ENCODE assay signal across 1 cellular context in the genomic region with DNA sequence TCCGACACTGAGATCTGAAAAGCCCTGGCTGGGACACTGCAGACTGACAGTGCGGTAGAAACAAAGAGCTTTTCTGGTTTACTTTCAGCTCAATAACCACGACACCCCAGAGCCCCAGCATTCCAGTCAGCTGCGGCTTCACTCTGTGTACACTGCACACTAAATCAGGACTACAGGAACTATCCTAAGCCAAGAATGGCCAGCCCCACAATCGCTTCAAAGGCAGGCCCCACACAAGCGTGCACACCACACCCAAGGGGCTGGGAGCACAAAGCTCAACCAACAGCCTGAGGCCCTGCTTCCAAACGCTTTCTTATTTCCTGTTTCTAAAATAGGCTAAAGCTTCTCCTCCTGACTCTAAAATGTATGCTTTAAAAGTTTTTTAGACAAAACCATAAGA.
TF ChIP-seq lines count a peak whose summit lies in the region.

No MANE protein-coding gene starts in this region.

TF ChIP-seq in HepG2, 621 proteins besides CTCF, POLR2A, EP300 and RAD21 (continued from another document and continues in another):
- TF ChIP-seq, protein P1, sequence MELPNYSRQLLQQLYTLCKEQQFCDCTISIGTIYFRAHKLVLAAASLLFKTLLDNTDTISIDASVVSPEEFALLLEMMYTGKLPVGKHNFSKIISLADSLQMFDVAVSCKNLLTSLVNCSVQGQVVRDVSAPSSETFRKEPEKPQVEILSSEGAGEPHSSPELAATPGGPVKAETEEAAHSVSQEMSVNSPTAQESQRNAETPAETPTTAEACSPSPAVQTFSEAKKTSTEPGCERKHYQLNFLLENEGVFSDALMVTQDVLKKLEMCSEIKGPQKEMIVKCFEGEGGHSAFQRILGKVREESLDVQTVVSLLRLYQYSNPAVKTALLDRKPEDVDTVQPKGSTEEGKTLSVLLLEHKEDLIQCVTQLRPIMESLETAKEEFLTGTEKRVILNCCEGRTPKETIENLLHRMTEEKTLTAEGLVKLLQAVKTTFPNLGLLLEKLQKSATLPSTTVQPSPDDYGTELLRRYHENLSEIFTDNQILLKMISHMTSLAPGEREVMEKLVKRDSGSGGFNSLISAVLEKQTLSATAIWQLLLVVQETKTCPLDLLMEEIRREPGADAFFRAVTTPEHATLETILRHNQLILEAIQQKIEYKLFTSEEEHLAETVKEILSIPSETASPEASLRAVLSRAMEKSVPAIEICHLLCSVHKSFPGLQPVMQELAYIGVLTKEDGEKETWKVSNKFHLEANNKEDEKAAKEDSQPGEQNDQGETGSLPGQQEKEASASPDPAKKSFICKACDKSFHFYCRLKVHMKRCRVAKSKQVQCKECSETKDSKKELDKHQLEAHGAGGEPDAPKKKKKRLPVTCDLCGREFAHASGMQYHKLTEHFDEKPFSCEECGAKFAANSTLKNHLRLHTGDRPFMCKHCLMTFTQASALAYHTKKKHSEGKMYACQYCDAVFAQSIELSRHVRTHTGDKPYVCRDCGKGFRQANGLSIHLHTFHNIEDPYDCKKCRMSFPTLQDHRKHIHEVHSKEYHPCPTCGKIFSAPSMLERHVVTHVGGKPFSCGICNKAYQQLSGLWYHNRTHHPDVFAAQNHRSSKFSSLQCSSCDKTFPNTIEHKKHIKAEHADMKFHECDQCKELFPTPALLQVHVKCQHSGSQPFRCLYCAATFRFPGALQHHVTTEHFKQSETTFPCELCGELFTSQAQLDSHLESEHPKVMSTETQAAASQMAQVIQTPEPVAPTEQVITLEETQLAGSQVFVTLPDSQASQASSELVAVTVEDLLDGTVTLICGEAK (IDR thresholded peaks at IDR 0.05) = no peak
- TF ChIP-seq, protein P1 (CRISPR knock-in tag; IDR thresholded peaks at IDR 0.05) = no peak
- TF ChIP-seq MIER3 (CRISPR knock-in tag; IDR thresholded peaks at IDR 0.05; ENCODE audit: borderline replicate concordance) = no peak
- TF ChIP-seq NFE2 (CRISPR knock-in tag; IDR thresholded peaks at IDR 0.05) = no peak
- TF ChIP-seq POLR2AphosphoS2 (IDR thresholded peaks at IDR 0.05; ENCODE audit: low read depth, low read length) = no peak
- no peak for TF ChIP-seq REL (CRISPR knock-in tag; conservative IDR thresholded peaks at IDR 0.05)
- no peak for TF ChIP-seq KDM2A (CRISPR knock-in tag; IDR thresholded peaks at IDR 0.05; ENCODE audit: borderline replicate concordance, low read depth)
- peak; percentile 50; the same call in 1 of the 2 replicates for TF ChIP-seq FOXJ3 (CRISPR knock-in tag; IDR thresholded peaks at IDR 0.05; ENCODE audit: borderline replicate concordance)
- TF ChIP-seq PAWR (CRISPR knock-in tag; IDR thresholded peaks at IDR 0.05; ENCODE audit: borderline replicate concordance) = no peak
- TF ChIP-seq ZNF430 (CRISPR knock-in tag; IDR thresholded peaks at IDR 0.05) = no peak
- no peak for TF ChIP-seq POLR2AphosphoS5 (IDR thresholded peaks at IDR 0.05; ENCODE audit: low read depth, low read length)
- TF ChIP-seq, protein P2, sequence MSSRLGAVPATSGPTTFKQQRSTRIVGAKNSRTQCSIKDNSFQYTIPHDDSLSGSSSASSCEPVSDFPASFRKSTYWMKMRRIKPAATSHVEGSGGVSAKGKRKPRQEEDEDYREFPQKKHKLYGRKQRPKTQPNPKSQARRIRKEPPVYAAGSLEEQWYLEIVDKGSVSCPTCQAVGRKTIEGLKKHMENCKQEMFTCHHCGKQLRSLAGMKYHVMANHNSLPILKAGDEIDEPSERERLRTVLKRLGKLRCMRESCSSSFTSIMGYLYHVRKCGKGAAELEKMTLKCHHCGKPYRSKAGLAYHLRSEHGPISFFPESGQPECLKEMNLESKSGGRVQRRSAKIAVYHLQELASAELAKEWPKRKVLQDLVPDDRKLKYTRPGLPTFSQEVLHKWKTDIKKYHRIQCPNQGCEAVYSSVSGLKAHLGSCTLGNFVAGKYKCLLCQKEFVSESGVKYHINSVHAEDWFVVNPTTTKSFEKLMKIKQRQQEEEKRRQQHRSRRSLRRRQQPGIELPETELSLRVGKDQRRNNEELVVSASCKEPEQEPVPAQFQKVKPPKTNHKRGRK (CRISPR knock-in tag; IDR thresholded peaks at IDR 0.05) = no peak
- TF ChIP-seq TBP (CRISPR knock-in tag; IDR thresholded peaks at IDR 0.05) = no peak
- TF ChIP-seq SYNCRIP (IDR thresholded peaks at IDR 0.05; ENCODE audit: insufficient read depth, low read depth, low read length) = no peak
- no peak for TF ChIP-seq SMYD3 (CRISPR knock-in tag; IDR thresholded peaks at IDR 0.05)
- TF ChIP-seq SRSF9 (IDR thresholded peaks at IDR 0.05; ENCODE audit: borderline replicate concordance, insufficient read depth, low read depth, low read length, poor library complexity, severe bottlenecking) = no peak
- TF ChIP-seq ZNF33B (CRISPR knock-in tag; IDR thresholded peaks at IDR 0.05) = no peak
- TF ChIP-seq, protein P3, sequence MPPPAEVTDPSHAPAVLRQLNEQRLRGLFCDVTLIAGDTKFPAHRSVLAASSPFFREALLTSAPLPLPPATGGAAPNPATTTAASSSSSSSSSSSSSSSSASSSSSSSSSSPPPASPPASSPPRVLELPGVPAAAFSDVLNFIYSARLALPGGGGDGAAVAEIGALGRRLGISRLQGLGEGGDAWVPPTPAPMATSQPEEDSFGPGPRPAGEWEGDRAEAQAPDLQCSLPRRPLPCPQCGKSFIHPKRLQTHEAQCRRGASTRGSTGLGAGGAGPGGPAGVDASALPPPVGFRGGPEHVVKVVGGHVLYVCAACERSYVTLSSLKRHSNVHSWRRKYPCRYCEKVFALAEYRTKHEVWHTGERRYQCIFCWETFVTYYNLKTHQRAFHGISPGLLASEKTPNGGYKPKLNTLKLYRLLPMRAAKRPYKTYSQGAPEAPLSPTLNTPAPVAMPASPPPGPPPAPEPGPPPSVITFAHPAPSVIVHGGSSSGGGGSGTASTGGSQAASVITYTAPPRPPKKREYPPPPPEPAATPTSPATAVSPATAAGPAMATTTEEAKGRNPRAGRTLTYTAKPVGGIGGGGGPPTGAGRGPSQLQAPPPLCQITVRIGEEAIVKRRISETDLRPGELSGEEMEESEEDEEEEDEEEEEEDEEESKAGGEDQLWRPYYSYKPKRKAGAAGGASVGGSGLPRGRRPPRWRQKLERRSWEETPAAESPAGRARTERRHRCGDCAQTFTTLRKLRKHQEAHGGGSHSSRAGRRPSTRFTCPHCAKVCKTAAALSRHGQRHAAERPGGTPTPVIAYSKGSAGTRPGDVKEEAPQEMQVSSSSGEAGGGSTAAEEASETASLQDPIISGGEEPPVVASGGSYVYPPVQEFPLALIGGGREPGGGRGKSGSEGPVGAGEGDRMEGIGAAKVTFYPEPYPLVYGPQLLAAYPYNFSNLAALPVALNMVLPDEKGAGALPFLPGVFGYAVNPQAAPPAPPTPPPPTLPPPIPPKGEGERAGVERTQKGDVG (CRISPR knock-in tag; IDR thresholded peaks at IDR 0.05; ENCODE audit: borderline replicate concordance) = no peak
- no peak for TF ChIP-seq MYNN (CRISPR knock-in tag; IDR thresholded peaks at IDR 0.05; ENCODE audit: low read depth)
- no peak for TF ChIP-seq IKZF4 (CRISPR knock-in tag; IDR thresholded peaks at IDR 0.05; ENCODE audit: borderline replicate concordance, low read depth, not compliant biosample characterization)
- no peak for TF ChIP-seq FIP1L1 (IDR thresholded peaks at IDR 0.05; ENCODE audit: borderline replicate concordance, insufficient read depth, low read depth, low read length)
- TF ChIP-seq, protein P4, sequence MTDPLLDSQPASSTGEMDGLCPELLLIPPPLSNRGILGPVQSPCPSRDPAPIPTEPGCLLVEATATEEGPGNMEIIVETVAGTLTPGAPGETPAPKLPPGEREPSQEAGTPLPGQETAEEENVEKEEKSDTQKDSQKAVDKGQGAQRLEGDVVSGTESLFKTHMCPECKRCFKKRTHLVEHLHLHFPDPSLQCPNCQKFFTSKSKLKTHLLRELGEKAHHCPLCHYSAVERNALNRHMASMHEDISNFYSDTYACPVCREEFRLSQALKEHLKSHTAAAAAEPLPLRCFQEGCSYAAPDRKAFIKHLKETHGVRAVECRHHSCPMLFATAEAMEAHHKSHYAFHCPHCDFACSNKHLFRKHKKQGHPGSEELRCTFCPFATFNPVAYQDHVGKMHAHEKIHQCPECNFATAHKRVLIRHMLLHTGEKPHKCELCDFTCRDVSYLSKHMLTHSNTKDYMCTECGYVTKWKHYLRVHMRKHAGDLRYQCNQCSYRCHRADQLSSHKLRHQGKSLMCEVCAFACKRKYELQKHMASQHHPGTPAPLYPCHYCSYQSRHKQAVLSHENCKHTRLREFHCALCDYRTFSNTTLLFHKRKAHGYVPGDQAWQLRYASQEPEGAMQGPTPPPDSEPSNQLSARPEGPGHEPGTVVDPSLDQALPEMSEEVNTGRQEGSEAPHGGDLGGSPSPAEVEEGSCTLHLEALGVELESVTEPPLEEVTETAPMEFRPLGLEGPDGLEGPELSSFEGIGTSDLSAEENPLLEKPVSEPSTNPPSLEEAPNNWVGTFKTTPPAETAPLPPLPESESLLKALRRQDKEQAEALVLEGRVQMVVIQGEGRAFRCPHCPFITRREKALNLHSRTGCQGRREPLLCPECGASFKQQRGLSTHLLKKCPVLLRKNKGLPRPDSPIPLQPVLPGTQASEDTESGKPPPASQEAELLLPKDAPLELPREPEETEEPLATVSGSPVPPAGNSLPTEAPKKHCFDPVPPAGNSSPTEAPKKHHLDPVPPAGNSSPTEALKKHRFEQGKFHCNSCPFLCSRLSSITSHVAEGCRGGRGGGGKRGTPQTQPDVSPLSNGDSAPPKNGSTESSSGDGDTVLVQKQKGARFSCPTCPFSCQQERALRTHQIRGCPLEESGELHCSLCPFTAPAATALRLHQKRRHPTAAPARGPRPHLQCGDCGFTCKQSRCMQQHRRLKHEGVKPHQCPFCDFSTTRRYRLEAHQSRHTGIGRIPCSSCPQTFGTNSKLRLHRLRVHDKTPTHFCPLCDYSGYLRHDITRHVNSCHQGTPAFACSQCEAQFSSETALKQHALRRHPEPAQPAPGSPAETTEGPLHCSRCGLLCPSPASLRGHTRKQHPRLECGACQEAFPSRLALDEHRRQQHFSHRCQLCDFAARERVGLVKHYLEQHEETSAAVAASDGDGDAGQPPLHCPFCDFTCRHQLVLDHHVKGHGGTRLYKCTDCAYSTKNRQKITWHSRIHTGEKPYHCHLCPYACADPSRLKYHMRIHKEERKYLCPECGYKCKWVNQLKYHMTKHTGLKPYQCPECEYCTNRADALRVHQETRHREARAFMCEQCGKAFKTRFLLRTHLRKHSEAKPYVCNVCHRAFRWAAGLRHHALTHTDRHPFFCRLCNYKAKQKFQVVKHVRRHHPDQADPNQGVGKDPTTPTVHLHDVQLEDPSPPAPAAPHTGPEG (CRISPR knock-in tag; IDR thresholded peaks at IDR 0.05) = no peak
- TF ChIP-seq, protein P5, sequence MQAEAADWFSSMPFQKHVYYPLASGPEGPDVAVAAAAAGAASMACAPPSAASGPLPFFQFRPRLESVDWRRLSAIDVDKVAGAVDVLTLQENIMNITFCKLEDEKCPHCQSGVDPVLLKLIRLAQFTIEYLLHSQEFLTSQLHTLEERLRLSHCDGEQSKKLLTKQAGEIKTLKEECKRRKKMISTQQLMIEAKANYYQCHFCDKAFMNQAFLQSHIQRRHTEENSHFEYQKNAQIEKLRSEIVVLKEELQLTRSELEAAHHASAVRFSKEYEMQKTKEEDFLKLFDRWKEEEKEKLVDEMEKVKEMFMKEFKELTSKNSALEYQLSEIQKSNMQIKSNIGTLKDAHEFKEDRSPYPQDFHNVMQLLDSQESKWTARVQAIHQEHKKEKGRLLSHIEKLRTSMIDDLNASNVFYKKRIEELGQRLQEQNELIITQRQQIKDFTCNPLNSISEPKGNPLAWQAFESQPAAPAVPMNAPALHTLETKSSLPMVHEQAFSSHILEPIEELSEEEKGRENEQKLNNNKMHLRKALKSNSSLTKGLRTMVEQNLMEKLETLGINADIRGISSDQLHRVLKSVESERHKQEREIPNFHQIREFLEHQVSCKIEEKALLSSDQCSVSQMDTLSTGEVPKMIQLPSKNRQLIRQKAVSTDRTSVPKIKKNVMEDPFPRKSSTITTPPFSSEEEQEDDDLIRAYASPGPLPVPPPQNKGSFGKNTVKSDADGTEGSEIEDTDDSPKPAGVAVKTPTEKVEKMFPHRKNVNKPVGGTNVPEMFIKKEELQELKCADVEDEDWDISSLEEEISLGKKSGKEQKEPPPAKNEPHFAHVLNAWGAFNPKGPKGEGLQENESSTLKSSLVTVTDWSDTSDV (CRISPR knock-in tag; IDR thresholded peaks at IDR 0.05) = no peak
- TF ChIP-seq ZSCAN12 (CRISPR knock-in tag; IDR thresholded peaks at IDR 0.05) = no peak
- TF ChIP-seq ZNF605 (CRISPR knock-in tag; IDR thresholded peaks at IDR 0.05) = no peak
